ENCODE assay signal across 34 cellular contexts in the genomic region with DNA sequence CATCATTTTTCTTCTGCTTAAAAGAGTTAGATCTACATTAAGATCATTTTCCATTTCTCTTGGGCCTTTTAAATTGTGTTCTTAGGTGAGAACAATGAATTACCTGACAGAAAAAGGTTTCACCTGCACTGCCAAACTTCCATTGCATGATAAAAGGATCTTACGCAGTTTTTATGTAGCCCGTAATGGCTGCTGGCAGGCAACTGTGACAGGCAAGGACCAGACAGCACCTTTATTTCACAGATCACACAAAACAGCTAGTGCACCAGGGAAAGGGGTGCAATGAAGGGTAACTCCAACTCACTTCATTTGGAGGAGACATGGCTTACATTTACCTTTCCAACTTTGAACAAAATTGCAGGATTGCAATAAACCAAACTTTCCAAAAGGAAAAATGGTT.
"Had no signal": no experiment of that assay in that cellular context is flagged by ENCODE, and none has a peak within 500 bp of the region (broad histone marks: within the 10 kb centered on the region; RNA-seq: fewer than 3 reads in every experiment).

No MANE protein-coding gene starts in this region.

- H3K4me1 ChIP-seq: adrenal gland, body of pancreas, breast epithelium had no signal

- H3K4me3 Mint-ChIP-seq: activated CD4-positive, alpha-beta memory T cell treated with anti-CD3 and anti-CD28 coated beads, Interleukin-2, amount 10 ng/mL, durations not matched to agents 7 days and 5 days; activated CD4-positive, alpha-beta T cell treated with anti-CD3 and anti-CD28 coated beads for 36 hours; activated CD4-positive, alpha-beta T cell treated with anti-CD3 and anti-CD28 coated beads, Interleukin-2, amount 10 ng/mL, durations not matched to agents 7 days and 5 days; activated CD8-positive, alpha-beta memory T cell treated with anti-CD3 and anti-CD28 coated beads, Interleukin-2, amount 10 ng/mL, durations not matched to agents 7 days and 5 days; activated CD8-positive, alpha-beta T cell treated with anti-CD3 and anti-CD28 coated beads, Interleukin-2, amount 10 ng/mL, durations not matched to agents 7 days and 5 days; activated naive CD8-positive, alpha-beta T cell treated with anti-CD3 and anti-CD28 coated beads for 36 hours; activated T-cell treated with anti-CD3 and anti-CD28 coated beads, Interleukin-2, amount 50 U/mL, for 24 hours; T-helper 1 cell treated with Interleukin-12 subunit alpha and Interleukin-12 subunit beta and Interleukin-4 antibody, amounts not matched to agents 30 μg/mL and 1 μg/mL, for 36 hours; T-helper 2 cell treated with Interferon-gamma antibody and Interleukin-4, amounts not matched to agents 5 μg/mL and 100 μg/mL, for 36 hours had no signal

- H3K4me3 ChIP-seq: adrenal gland, body of pancreas, breast epithelium had no signal

- H3K36me3 Mint-ChIP-seq: activated CD8-positive, alpha-beta memory T cell treated with anti-CD3 and anti-CD28 coated beads, Interleukin-2, amount 10 ng/mL, durations not matched to agents 7 days and 5 days; activated naive CD4-positive, alpha-beta T cell treated with anti-CD3 and anti-CD28 coated beads, Interleukin-2, amount 50 U/mL, for 72 hours; activated naive CD8-positive, alpha-beta T cell treated with anti-CD3 and anti-CD28 coated beads for 36 hours had no signal

- H3K27me3 Mint-ChIP-seq: activated CD4-positive, alpha-beta memory T cell treated with anti-CD3 and anti-CD28 coated beads, Interleukin-2, amount 10 ng/mL, durations not matched to agents 7 days and 5 days; activated CD4-positive, alpha-beta T cell treated with anti-CD3 and anti-CD28 coated beads for 36 hours; activated CD4-positive, alpha-beta T cell treated with anti-CD3 and anti-CD28 coated beads, Interleukin-2, amount 10 ng/mL, durations not matched to agents 7 days and 5 days; activated CD8-positive, alpha-beta memory T cell treated with anti-CD3 and anti-CD28 coated beads, Interleukin-2, amount 10 ng/mL, durations not matched to agents 7 days and 5 days; activated naive CD8-positive, alpha-beta T cell treated with anti-CD3 and anti-CD28 coated beads for 36 hours; activated T-cell treated with anti-CD3 and anti-CD28 coated beads, Interleukin-2, amount 50 U/mL, for 24 hours had no signal

- H3K27ac ChIP-seq: adrenal gland, body of pancreas, brain microvascular endothelial cell, breast epithelium, VCaP had no signal

- ATAC-seq: activated CD4-positive, alpha-beta T cell treated with anti-CD3 and anti-CD28 coated beads for 36 hours; activated CD4-positive, CD25-positive, alpha-beta regulatory T cell treated with anti-CD3 and anti-CD28 coated beads, Interleukin-2, amount 50 U/mL, for 24 hours; activated CD8-positive, alpha-beta memory T cell treated with anti-CD3 and anti-CD28 coated beads, Interleukin-2, amount 10 ng/mL, durations not matched to agents 7 days and 5 days; activated CD8-positive, alpha-beta T cell treated with anti-CD3 and anti-CD28 coated beads, Interleukin-2, amount 10 ng/mL, durations not matched to agents 7 days and 5 days; activated naive CD4-positive, alpha-beta T cell treated with anti-CD3 and anti-CD28 coated beads, Interleukin-2, amount 50 U/mL, for 72 hours; body of pancreas had no signal

- H3K9me3 ChIP-seq: adrenal gland, body of pancreas, breast epithelium had no signal

- H3K9me3 Mint-ChIP-seq: activated CD4-positive, alpha-beta memory T cell treated with anti-CD3 and anti-CD28 coated beads, Interleukin-2, amount 10 ng/mL, durations not matched to agents 7 days and 5 days; activated CD4-positive, alpha-beta T cell treated with anti-CD3 and anti-CD28 coated beads, Interleukin-2, amount 10 ng/mL, durations not matched to agents 7 days and 5 days; activated naive CD8-positive, alpha-beta T cell treated with anti-CD3 and anti-CD28 coated beads for 36 hours; T-helper 1 cell treated with Interleukin-12 subunit alpha and Interleukin-12 subunit beta and Interleukin-4 antibody, amounts not matched to agents 30 μg/mL and 1 μg/mL, for 36 hours had no signal

- H3K27me3 ChIP-seq: adrenal gland, body of pancreas, brain microvascular endothelial cell, breast epithelium had no signal

- DNase-seq: activated CD4-positive, alpha-beta memory T cell treated with anti-CD3 and anti-CD28 coated beads, Interleukin-2, amount 10 ng/mL, durations not matched to agents 7 days and 5 days; activated CD4-positive, alpha-beta T cell treated with anti-CD3 and anti-CD28 coated beads for 1 hour; activated CD4-positive, alpha-beta T cell treated with anti-CD3 and anti-CD28 coated beads for 36 hours; activated CD4-positive, alpha-beta T cell treated with anti-CD3 and anti-CD28 coated beads for 48 hours; activated CD4-positive, alpha-beta T cell treated with anti-CD3 and anti-CD28 coated beads, Interleukin-2, amount 10 ng/mL, durations not matched to agents 7 days and 5 days; activated CD4-positive, alpha-beta T cell treated with anti-CD3 and anti-CD28 coated beads, Interleukin-2, amount 50 U/mL, for 48 hours; activated CD4-positive, CD25-positive, alpha-beta regulatory T cell; activated CD8-positive, alpha-beta memory T cell treated with anti-CD3 and anti-CD28 coated beads for 24 hours; activated CD8-positive, alpha-beta memory T cell treated with anti-CD3 and anti-CD28 coated beads, Interleukin-2, amount 10 ng/mL, durations not matched to agents 7 days and 5 days; activated CD8-positive, alpha-beta memory T cell treated with anti-CD3 and anti-CD28 coated beads, Interleukin-2, amount 50 U/mL, for 48 hours; activated CD8-positive, alpha-beta T cell treated with anti-CD3 and anti-CD28 coated beads, Interleukin-2, amount 10 ng/mL, durations not matched to agents 7 days and 5 days; activated effector memory CD4-positive, alpha-beta T cell treated with Interleukin-2 at 50 U/mL for 16 hours; activated gamma-delta T cell; activated naive CD4-positive, alpha-beta T cell treated with anti-CD3 and anti-CD28 coated beads, Interleukin-2, amount 50 U/mL, for 16 hours; activated naive CD4-positive, alpha-beta T cell treated with Interleukin-2 at 50 U/mL for 16 hours; activated naive CD8-positive, alpha-beta T cell treated with anti-CD3 and anti-CD28 coated beads for 36 hours; activated T-cell treated with anti-CD3 and anti-CD28 coated beads, Interleukin-2, amount 50 U/mL, for 24 hours; activated T-cell treated with anti-CD3 and anti-CD28 coated beads, Interleukin-2, amount 50 U/mL, for 48 hours; adrenal gland; amniotic stem cell; aorta; body of pancreas; brain microvascular endothelial cell; central memory CD4-positive, alpha-beta T cell; T-helper 1 cell; T-helper 2 cell; T-helper 9 cell had no signal

- H3K36me3 ChIP-seq: adrenal gland, brain microvascular endothelial cell, breast epithelium had no signal

- H3K27ac Mint-ChIP-seq: activated CD4-positive, alpha-beta memory T cell treated with anti-CD3 and anti-CD28 coated beads, Interleukin-2, amount 10 ng/mL, durations not matched to agents 7 days and 5 days; activated CD4-positive, alpha-beta T cell treated with anti-CD3 and anti-CD28 coated beads for 36 hours; activated CD4-positive, alpha-beta T cell treated with anti-CD3 and anti-CD28 coated beads, Interleukin-2, amount 10 ng/mL, durations not matched to agents 7 days and 5 days; activated CD8-positive, alpha-beta memory T cell treated with anti-CD3 and anti-CD28 coated beads, Interleukin-2, amount 10 ng/mL, durations not matched to agents 7 days and 5 days; activated CD8-positive, alpha-beta T cell treated with anti-CD3 and anti-CD28 coated beads, Interleukin-2, amount 10 ng/mL, durations not matched to agents 7 days and 5 days; activated naive CD4-positive, alpha-beta T cell treated with anti-CD3 and anti-CD28 coated beads, Interleukin-2, amount 50 U/mL, for 72 hours; activated naive CD8-positive, alpha-beta T cell treated with anti-CD3 and anti-CD28 coated beads for 36 hours; activated T-cell treated with anti-CD3 and anti-CD28 coated beads, Interleukin-2, amount 50 U/mL, for 24 hours; activated T-helper 2 cell treated with anti-CD3 and anti-CD28 coated beads, Interferon-gamma antibody, Interleukin-2, Interleukin-4, amounts not matched to agents 10 μg/mL and 5 μg/mL and 100 μg/mL, durations not matched to agents 14 hours and 24 hours and 36 hours; T-helper 1 cell treated with Interleukin-12 subunit alpha and Interleukin-12 subunit beta and Interleukin-4 antibody, amounts not matched to agents 30 μg/mL and 1 μg/mL, for 36 hours; T-helper 2 cell treated with Interferon-gamma antibody and Interleukin-4, amounts not matched to agents 5 μg/mL and 100 μg/mL, for 36 hours had no signal

- H3K4me1 Mint-ChIP-seq: activated CD4-positive, alpha-beta memory T cell treated with anti-CD3 and anti-CD28 coated beads, Interleukin-2, amount 10 ng/mL, durations not matched to agents 7 days and 5 days; activated CD4-positive, alpha-beta T cell treated with anti-CD3 and anti-CD28 coated beads for 36 hours; activated CD4-positive, alpha-beta T cell treated with anti-CD3 and anti-CD28 coated beads, Interleukin-2, amount 10 ng/mL, durations not matched to agents 7 days and 5 days; activated CD8-positive, alpha-beta memory T cell treated with anti-CD3 and anti-CD28 coated beads, Interleukin-2, amount 10 ng/mL, durations not matched to agents 7 days and 5 days; activated naive CD8-positive, alpha-beta T cell treated with anti-CD3 and anti-CD28 coated beads for 36 hours had no signal
